Comparison of ENCODE assay signal across 15 cellular contexts in the genomic region with DNA sequence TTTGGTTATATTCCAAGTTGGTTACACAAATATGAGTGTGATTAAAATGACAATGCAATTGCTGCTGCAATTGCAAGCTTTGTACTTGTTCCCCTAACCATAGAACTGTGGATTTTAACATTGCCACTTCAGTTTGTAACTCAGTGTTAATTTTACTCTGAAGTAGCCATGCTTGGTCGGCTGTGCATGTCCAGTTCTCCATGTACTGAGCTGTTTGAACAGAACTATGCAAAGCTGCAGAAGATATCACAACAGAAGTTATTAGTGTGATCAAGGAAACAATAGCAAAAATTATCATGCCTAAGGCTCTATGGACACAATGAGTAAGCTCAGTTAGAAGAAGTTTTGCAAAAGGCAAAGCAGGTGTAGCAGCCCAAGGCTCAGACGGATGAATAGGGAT. TPM values are rescaled to one million over a fixed set of nuclear protein-coding genes. Genes with fewer than 3 reads are reported as not detected.
DNase-seq lines count a peak whose midpoint lies in the region; TF ChIP-seq lines count a peak whose summit lies in the region.
"Had no signal": no experiment of that assay in that cellular context is flagged by ENCODE, and none has a peak within 500 bp of the region (broad histone marks: within the 10 kb centered on the region; RNA-seq: fewer than 3 reads in every experiment).

No MANE protein-coding gene starts in this region.

- peak overlapping the region; percentile 34; the same call in 1 of the 2 replicates for H2AFZ ChIP-seq in OCI-LY7 (ENCODE audit: low read length)

- CTCF ChIA-PET in OCI-LY7 (lab: Charles Lee; ENCODE audit: unreplicated experiment) = interaction anchor here (0.6 kb wide), 1 partner anchor 191 kb away, joined by 3 read pairs; no protein-coding TSS in a partner anchor

- H3K9me3 ChIP-seq in OCI-LY7 (ENCODE audit: low read length) = peaks cover 41% of the 10 kb centered on the region

- peaks cover 13% of the 10 kb centered on the region for H3K27me3 Mint-ChIP-seq in nephron (ENCODE audit: low read depth)
- H3K27me3 Mint-ChIP-seq in activated naive CD8-positive, alpha-beta T cell treated with anti-CD3 and anti-CD28 coated beads for 36 hours = no peaks in the 10 kb centered on the region
- H3K27me3 Mint-ChIP-seq: CD4-positive, alpha-beta T cell had no signal

- H4K20me1 ChIP-seq in OCI-LY7 (ENCODE audit: insufficient read depth, low read length) = no peaks in the 10 kb centered on the region

- no peaks in the 10 kb centered on the region for H3K9me2 ChIP-seq in OCI-LY7 (ENCODE audit: insufficient read depth, low read length)

- H3K4me2 ChIP-seq in OCI-LY7 (ENCODE audit: low read length) = peak overlapping the region; percentile 39

- H3K4me3 ChIP-seq in OCI-LY7 (ENCODE audit: low read depth, low read length, poor library complexity, severe bottlenecking) = peak overlapping the region; percentile 12
- H3K4me3 ChIP-seq: K562 had no signal

- intact Hi-C loops in OCI-LY7 (cut with micrococcal nuclease; ENCODE audit: unreplicated experiment) = loop anchor here (1.0 to 5.0 kb wide), 2 partner anchors 75 to 156 kb away; no protein-coding TSS in a partner anchor

- peak overlapping the region; percentile 58 for H3K27ac ChIP-seq in OCI-LY7 (ENCODE audit: low read depth, low read length, poor library complexity, severe bottlenecking)
- H3K27ac ChIP-seq: HL-60 had no signal

- peak overlapping the region; percentile 28 to 65 (median 39) for H3K27ac Mint-ChIP-seq in nephron
- H3K27ac Mint-ChIP-seq in activated naive CD8-positive, alpha-beta T cell treated with anti-CD3 and anti-CD28 coated beads for 36 hours = no peak overlapping the region
- H3K27ac Mint-ChIP-seq: CD4-positive, alpha-beta T cell; HFFc6 had no signal

- BruUV-seq in OCI-LY7 (replicated peaks; lab: Mats Ljungman, UMichigan) = no TSS peak

- no peak for TF ChIP-seq CTCF in OCI-LY7 (conservative IDR thresholded peaks at IDR 0.05; ENCODE audit: low read length)
- no peak for TF ChIP-seq CTCF in nephron (IDR thresholded peaks at IDR 0.05; ENCODE audit: unreplicated experiment in 3 of 3)

- DNase-seq in DMS79 treated with DMSO at 0.1 percent for 48 hours (lab: John Stamatoyannopoulos, UW) = peak; percentile 17
- DNase-seq in OCI-LY7 (ENCODE audit: low spot score) = peak; percentile 70
- DNase-seq in EL = no peak
- DNase-seq in activated CD4-positive, alpha-beta T cell treated with anti-CD3 and anti-CD28 coated beads for 48 hours = no peak
- no peak for DNase-seq in activated naive CD8-positive, alpha-beta T cell treated with anti-CD3 and anti-CD28 coated beads for 36 hours
- DNase-seq: C1 segment of cervical spinal cord; Calu3; CD4-positive, alpha-beta T cell; DMS 273 treated with DMSO at 0.1 percent for 48 hours; DND-41; HCEC 1CT; HFFc6 had no signal

- peaks cover 10% of the 10 kb centered on the region; the same call in 1 of the 2 replicates for H3K36me3 ChIP-seq in OCI-LY7 (ENCODE audit: insufficient read depth, low read length)

- H3K9me3 Mint-ChIP-seq in nephron = peaks cover 20% of the 10 kb centered on the region
- H3K9me3 Mint-ChIP-seq in activated naive CD8-positive, alpha-beta T cell treated with anti-CD3 and anti-CD28 coated beads for 36 hours = peaks cover 10% of the 10 kb centered on the region
- H3K9me3 Mint-ChIP-seq: HFFc6 had no signal

- peaks cover 72% of the 10 kb centered on the region for H3K4me1 ChIP-seq in OCI-LY7 (ENCODE audit: insufficient read depth, low read length, poor library complexity, severe bottlenecking)

- no peak overlapping the region for H3K4me3 Mint-ChIP-seq in nephron
- H3K4me3 Mint-ChIP-seq in activated naive CD8-positive, alpha-beta T cell treated with anti-CD3 and anti-CD28 coated beads for 36 hours = no peak overlapping the region
- H3K4me3 Mint-ChIP-seq: CD4-positive, alpha-beta T cell; HFFc6 had no signal

- H3K79me2 ChIP-seq in OCI-LY7 (ENCODE audit: insufficient read depth, low read depth, low read length) = no peaks in the 10 kb centered on the region

- peaks cover 3% of the 10 kb centered on the region for H3K36me3 Mint-ChIP-seq in nephron (ENCODE audit: low read depth)
- no peaks in the 10 kb centered on the region for H3K36me3 Mint-ChIP-seq in activated naive CD8-positive, alpha-beta T cell treated with anti-CD3 and anti-CD28 coated beads for 36 hours

- POLR2A ChIA-PET in OCI-LY7 (lab: Charles Lee) = interaction anchor here (0.6 to 2.5 kb wide), 16 partner anchors 11 to 308 kb away, joined by 3 to 7 read pairs (median 3); no protein-coding TSS in a partner anchor

- peaks cover 35% of the 10 kb centered on the region for H3K4me1 Mint-ChIP-seq in nephron
- H3K4me1 Mint-ChIP-seq in activated naive CD8-positive, alpha-beta T cell treated with anti-CD3 and anti-CD28 coated beads for 36 hours = peaks cover 17% of the 10 kb centered on the region

RNA-seq across cellular contexts. Expression of a gene that starts 45.3 kb away (rescaled TPM):
- total RNA-seq in OCI-LY7 (2014; rRNA removed; shearing (Covaris generic)) = 367 and 432 TPM in 2 replicates
- 243 and 289 TPM in 2 replicates for total RNA-seq in OCI-LY7 (2022)
- 10 to 100 TPM; 56.4 to 57.7 TPM for total RNA-seq in activated naive CD8-positive, alpha-beta T cell treated with anti-CD3 and anti-CD28 coated beads for 36 hours
- total RNA-seq: HFFc6 had no signal

Comparison
In these comparisons a context has a peak if more than half of its experiments do, and no peak if none do; other contexts are left out.
1. DNase-seq: peak in DMS79 treated with DMSO at 0.1 percent for 48 hours (single experiment) and OCI-LY7 (single experiment); none in EL (single experiment), activated CD4-positive, alpha-beta T cell treated with anti-CD3 and anti-CD28 coated beads for 48 hours (single experiment) and activated naive CD8-positive, alpha-beta T cell treated with anti-CD3 and anti-CD28 coated beads for 36 hours (single experiment).
2. RNA of a gene that starts 45.3 kb away (total RNA-seq): 243 to 432 TPM in OCI-LY7; 56.4 to 57.7 TPM in activated naive CD8-positive, alpha-beta T cell treated with anti-CD3 and anti-CD28 coated beads for 36 hours; every median in the first group is over 4 times any median in the second.